ENCODE assay signal across 9 cellular contexts in the genomic region with DNA sequence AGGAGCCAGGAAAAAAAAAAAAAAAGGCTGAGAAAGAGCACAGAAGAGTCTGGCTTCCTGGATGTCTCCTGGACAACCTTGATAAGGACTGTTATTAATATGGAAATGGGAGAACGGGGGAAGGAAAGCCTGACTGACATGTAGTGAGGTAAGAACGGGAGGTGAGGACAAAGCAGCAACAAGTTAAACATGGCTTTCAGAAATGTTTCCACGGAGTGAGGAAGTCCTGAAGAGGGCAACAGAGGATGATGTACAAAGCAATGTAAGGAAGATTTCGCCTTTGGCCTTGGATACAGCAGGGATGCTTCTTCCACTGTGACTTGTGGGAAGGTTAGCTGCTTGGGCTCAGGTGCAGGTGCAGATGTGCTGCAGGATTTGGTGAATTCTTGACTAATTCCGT. TPM values are rescaled to one million over a fixed set of nuclear protein-coding genes. Genes with fewer than 3 reads are reported as not detected.
DNase-seq lines count a peak whose midpoint lies in the region; ATAC-seq and TF ChIP-seq lines count a peak whose summit lies in the region.
"Had no signal": no experiment of that assay in that cellular context is flagged by ENCODE, and none has a peak within 500 bp of the region (broad histone marks: within the 10 kb centered on the region; RNA-seq: fewer than 3 reads in every experiment).

No MANE protein-coding gene starts in this region.

- H3K4me1 Mint-ChIP-seq in HFFc6 (ENCODE audit: low read depth) (peaks cover 10% of the 10 kb centered on the region; the same call in 1 of the 2 replicates), nephron progenitor cell (no peaks in the 10 kb centered on the region)
- peaks cover 0 to 7% (median 0%) of the 10 kb centered on the region in 7 donors for H3K4me1 Mint-ChIP-seq in naive thymus-derived CD4-positive, alpha-beta T cell

- H3K9me3 Mint-ChIP-seq in HFFc6: no peaks in the 10 kb centered on the region
- no peaks in the 10 kb centered on the region for H3K9me3 Mint-ChIP-seq in naive thymus-derived CD4-positive, alpha-beta T cell
- no peaks in the 10 kb centered on the region for H3K9me3 Mint-ChIP-seq in nephron progenitor cell

- H3K27ac ChIP-seq in C4-2B (no peak overlapping the region), VCaP (no peak overlapping the region), coronary artery (no peak overlapping the region)
- H3K27ac ChIP-seq in naive thymus-derived CD4-positive, alpha-beta T cell (ENCODE audit: low read depth, low read length): no peak overlapping the region

- DNase-seq in HFFc6: peak; percentile 19
- peak; percentile 49 for DNase-seq in iris pigment epithelial cell (ENCODE audit: low read depth)
- DNase-seq in naive thymus-derived CD4-positive, alpha-beta T cell: no peak
- DNase-seq in coronary artery (ENCODE audit: low spot score): no peak
- DNase-seq in nephron progenitor cell: no peak
- DNase-seq: GOT3 had no signal

- H3K27me3 Mint-ChIP-seq in HFFc6 (ENCODE audit: insufficient read depth): peaks cover 3% of the 10 kb centered on the region; the same call in 1 of the 2 replicates
- peaks cover 17 to 44% (median 23%) of the 10 kb centered on the region in 5 donors for H3K27me3 Mint-ChIP-seq in naive thymus-derived CD4-positive, alpha-beta T cell
- H3K27me3 Mint-ChIP-seq in nephron progenitor cell (ENCODE audit: low read depth, poor library complexity): peaks cover 30% of the 10 kb centered on the region

- H3K36me3 ChIP-seq in naive thymus-derived CD4-positive, alpha-beta T cell (ENCODE audit: control insufficient read depth in 2 of 3, insufficient read depth in 3 of 3, low read length in 3 of 3): no peaks in the 10 kb centered on the region

- H3K27me3 ChIP-seq in naive thymus-derived CD4-positive, alpha-beta T cell (ENCODE audit: control insufficient read depth in 2 of 2, insufficient read depth in 2 of 2, low read length in 2 of 2): no peaks in the 10 kb centered on the region

- ATAC-seq in HG02759 (IDR thresholded peaks at IDR 0.05; ENCODE audit: unreplicated experiment): no peak
- no peak for ATAC-seq in naive thymus-derived CD4-positive, alpha-beta T cell

- H3K27ac Mint-ChIP-seq in HFFc6: no peak overlapping the region
- no peak overlapping the region for H3K27ac Mint-ChIP-seq in naive thymus-derived CD4-positive, alpha-beta T cell
- H3K27ac Mint-ChIP-seq in nephron progenitor cell: no peak overlapping the region

- CTCF ChIA-PET in naive thymus-derived CD4-positive, alpha-beta T cell (lab: Charles Lee): interaction anchor here (3.2 kb wide), 1 partner anchor 181 kb away, joined by 12 read pairs; no protein-coding TSS in a partner anchor

- POLR2A ChIA-PET in naive thymus-derived CD4-positive, alpha-beta T cell (lab: Charles Lee): no interaction called here

- H3K4me1 ChIP-seq in naive thymus-derived CD4-positive, alpha-beta T cell (ENCODE audit: control insufficient read depth in 2 of 2, insufficient read depth in 2 of 2, low read length in 2 of 2): no peaks in the 10 kb centered on the region

- no peaks in the 10 kb centered on the region for H3K9me3 ChIP-seq in naive thymus-derived CD4-positive, alpha-beta T cell (ENCODE audit: control insufficient read depth in 2 of 3, low read length in 3 of 3)

- intact Hi-C loops in naive thymus-derived CD4-positive, alpha-beta T cell (cut with micrococcal nuclease): loop anchor here (1.0 to 5.0 kb wide), 3 partner anchors 184 to 696 kb away; no protein-coding TSS in a partner anchor

- H3K4me3 ChIP-seq in naive thymus-derived CD4-positive, alpha-beta T cell (ENCODE audit: low read length): no peak overlapping the region
- H3K4me3 ChIP-seq in coronary artery: no peak overlapping the region

- H3K36me3 Mint-ChIP-seq in HFFc6 (ENCODE audit: low read depth) (no peaks in the 10 kb centered on the region), nephron progenitor cell (ENCODE audit: low read depth) (no peaks in the 10 kb centered on the region)
- H3K36me3 Mint-ChIP-seq in naive thymus-derived CD4-positive, alpha-beta T cell: no peaks in the 10 kb centered on the region

- TF ChIP-seq CTCF in C4-2B (conservative IDR thresholded peaks at IDR 0.05): peak; percentile 52
- peak; percentile 55; the same call in 1 of the 2 replicates for TF ChIP-seq CTCF in HFFc6 (IDR thresholded peaks at IDR 0.05)
- peak; percentile 75 for TF ChIP-seq CTCF in VCaP (conservative IDR thresholded peaks at IDR 0.05)
- no peak for TF ChIP-seq CTCF in coronary artery (IDR thresholded peaks at IDR 0.05)
- no peak for TF ChIP-seq CTCF in nephron progenitor cell (IDR thresholded peaks at IDR 0.05)

- peak overlapping the region; percentile 18; the same call in 1 of the 2 replicates for H3K4me3 Mint-ChIP-seq in HFFc6
- H3K4me3 Mint-ChIP-seq in naive thymus-derived CD4-positive, alpha-beta T cell: no peak overlapping the region
- H3K4me3 Mint-ChIP-seq in nephron progenitor cell: no peak overlapping the region

RNA-seq across cellular contexts. Expression of gene NIBAN1, which starts 11.9 kb away (rescaled TPM):
- total RNA-seq in HFFc6 (2021; fragmentation: NEBNext Ultra II Directional; extraction: Animal tissue kit (Norgen Biotek cat#: 25700)): 10 to 100 TPM; 13.2 to 29.8 (median 27.6) TPM
- total RNA-seq in naive thymus-derived CD4-positive, alpha-beta T cell: 10 to 100 TPM in 2 of 5 experiments, 1 to 10 TPM in 3; 1.7 to 41.6 (median 4.6) TPM
- polyA plus RNA-seq in naive thymus-derived CD4-positive, alpha-beta T cell: under 1 TPM; 0.20 to 0.50 TPM

RNA-seq across cellular contexts. Expression of gene RNF2, which starts 59.1 kb away (rescaled TPM):
- total RNA-seq in HFFc6 (2021; fragmentation: NEBNext Ultra II Directional; extraction: Animal tissue kit (Norgen Biotek cat#: 25700)): 10 to 100 TPM; 19.0 to 24.7 (median 22.4) TPM
- total RNA-seq in naive thymus-derived CD4-positive, alpha-beta T cell: 10 to 100 TPM; 14.9 to 27.7 (median 19.6) TPM
- polyA plus RNA-seq in naive thymus-derived CD4-positive, alpha-beta T cell: 10 to 100 TPM; 20.8 to 35.5 TPM

Comparison
In these comparisons a context has a peak if more than half of its experiments do, and no peak if none do; other contexts are left out.
1. CTCF ChIP-seq: peak in C4-2B (single experiment), HFFc6 (single experiment) and VCaP (single experiment); none in coronary artery (single experiment) and nephron progenitor cell (single experiment).
2. DNase-seq: peak in HFFc6 (single experiment) and iris pigment epithelial cell (single experiment); none in naive thymus-derived CD4-positive, alpha-beta T cell (0 of 9), coronary artery (single experiment) and nephron progenitor cell (single experiment).